Comparison of ENCODE assay signal across 2 cellular contexts in the genomic region with DNA sequence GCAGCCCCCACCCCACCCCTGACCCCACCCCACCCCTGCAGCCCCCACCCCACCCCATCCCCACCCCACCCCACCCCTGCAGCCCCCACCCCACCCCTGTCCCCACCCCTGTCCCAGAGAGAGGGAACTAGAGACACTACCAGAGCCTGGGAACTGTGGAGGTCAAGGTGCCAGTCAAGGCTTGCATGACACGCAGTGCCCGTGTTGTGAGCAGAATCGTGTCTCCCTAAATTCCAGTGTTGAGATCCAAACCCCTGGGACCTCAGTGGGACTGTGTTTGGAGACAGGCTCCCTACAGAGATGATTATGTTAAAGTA.
TF ChIP-seq lines count a peak whose summit lies in the region.

No MANE protein-coding gene starts in this region.

TF ChIP-seq in HEK293T, 16 proteins besides CTCF, POLR2A, EP300 and RAD21:
- no peak for TF ChIP-seq CTBP1 (IDR thresholded peaks at IDR 0.05; ENCODE audit: borderline replicate concordance)
- TF ChIP-seq, protein P1, sequence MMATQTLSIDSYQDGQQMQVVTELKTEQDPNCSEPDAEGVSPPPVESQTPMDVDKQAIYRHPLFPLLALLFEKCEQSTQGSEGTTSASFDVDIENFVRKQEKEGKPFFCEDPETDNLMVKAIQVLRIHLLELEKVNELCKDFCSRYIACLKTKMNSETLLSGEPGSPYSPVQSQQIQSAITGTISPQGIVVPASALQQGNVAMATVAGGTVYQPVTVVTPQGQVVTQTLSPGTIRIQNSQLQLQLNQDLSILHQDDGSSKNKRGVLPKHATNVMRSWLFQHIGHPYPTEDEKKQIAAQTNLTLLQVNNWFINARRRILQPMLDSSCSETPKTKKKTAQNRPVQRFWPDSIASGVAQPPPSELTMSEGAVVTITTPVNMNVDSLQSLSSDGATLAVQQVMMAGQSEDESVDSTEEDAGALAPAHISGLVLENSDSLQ (IDR thresholded peaks at IDR 0.05): 0 out of 2 replicates have a peak, but pooled peaks have one; percentile 2
- TF ChIP-seq SUZ12 (IDR thresholded peaks at IDR 0.05): no peak
- no peak for TF ChIP-seq ELF4 (IDR thresholded peaks at IDR 0.05)
- TF ChIP-seq BHLHE40 (IDR thresholded peaks at IDR 0.05; ENCODE audit: borderline replicate concordance): no peak
- TF ChIP-seq ARNT (IDR thresholded peaks at IDR 0.05): no peak
- no peak for TF ChIP-seq ZNF384 (IDR thresholded peaks at IDR 0.05)

TF ChIP-seq in K562, 482 proteins besides CTCF, POLR2A, EP300 and RAD21:
- TF ChIP-seq HLTF (IDR thresholded peaks at IDR 0.05) (no peak), SMAD1 (IDR thresholded peaks at IDR 0.05; ENCODE audit: low read depth, low read length, partially characterized antibody) (no peak), TAL1 (IDR thresholded peaks at IDR 0.05) (no peak), ILF3 (IDR thresholded peaks at IDR 0.05; ENCODE audit: borderline replicate concordance) (no peak), NCOA4 (IDR thresholded peaks at IDR 0.05; ENCODE audit: partially characterized antibody) (no peak)
- TF ChIP-seq, protein P2, sequence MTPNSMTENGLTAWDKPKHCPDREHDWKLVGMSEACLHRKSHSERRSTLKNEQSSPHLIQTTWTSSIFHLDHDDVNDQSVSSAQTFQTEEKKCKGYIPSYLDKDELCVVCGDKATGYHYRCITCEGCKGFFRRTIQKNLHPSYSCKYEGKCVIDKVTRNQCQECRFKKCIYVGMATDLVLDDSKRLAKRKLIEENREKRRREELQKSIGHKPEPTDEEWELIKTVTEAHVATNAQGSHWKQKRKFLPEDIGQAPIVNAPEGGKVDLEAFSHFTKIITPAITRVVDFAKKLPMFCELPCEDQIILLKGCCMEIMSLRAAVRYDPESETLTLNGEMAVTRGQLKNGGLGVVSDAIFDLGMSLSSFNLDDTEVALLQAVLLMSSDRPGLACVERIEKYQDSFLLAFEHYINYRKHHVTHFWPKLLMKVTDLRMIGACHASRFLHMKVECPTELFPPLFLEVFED (CRISPR knock-in tag; conservative IDR thresholded peaks at IDR 0.05): 0 out of 2 replicates have a peak, but pooled peaks have one; percentile 32
- TF ChIP-seq, protein P3, sequence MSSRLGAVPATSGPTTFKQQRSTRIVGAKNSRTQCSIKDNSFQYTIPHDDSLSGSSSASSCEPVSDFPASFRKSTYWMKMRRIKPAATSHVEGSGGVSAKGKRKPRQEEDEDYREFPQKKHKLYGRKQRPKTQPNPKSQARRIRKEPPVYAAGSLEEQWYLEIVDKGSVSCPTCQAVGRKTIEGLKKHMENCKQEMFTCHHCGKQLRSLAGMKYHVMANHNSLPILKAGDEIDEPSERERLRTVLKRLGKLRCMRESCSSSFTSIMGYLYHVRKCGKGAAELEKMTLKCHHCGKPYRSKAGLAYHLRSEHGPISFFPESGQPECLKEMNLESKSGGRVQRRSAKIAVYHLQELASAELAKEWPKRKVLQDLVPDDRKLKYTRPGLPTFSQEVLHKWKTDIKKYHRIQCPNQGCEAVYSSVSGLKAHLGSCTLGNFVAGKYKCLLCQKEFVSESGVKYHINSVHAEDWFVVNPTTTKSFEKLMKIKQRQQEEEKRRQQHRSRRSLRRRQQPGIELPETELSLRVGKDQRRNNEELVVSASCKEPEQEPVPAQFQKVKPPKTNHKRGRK (tag; IDR thresholded peaks at IDR 0.05): no peak
- TF ChIP-seq, protein P4, sequence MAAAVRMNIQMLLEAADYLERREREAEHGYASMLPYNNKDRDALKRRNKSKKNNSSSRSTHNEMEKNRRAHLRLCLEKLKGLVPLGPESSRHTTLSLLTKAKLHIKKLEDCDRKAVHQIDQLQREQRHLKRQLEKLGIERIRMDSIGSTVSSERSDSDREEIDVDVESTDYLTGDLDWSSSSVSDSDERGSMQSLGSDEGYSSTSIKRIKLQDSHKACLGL (CRISPR knock-in tag; IDR thresholded peaks at IDR 0.05; ENCODE audit: borderline replicate concordance, poor library complexity, severe bottlenecking): no peak
TF ChIP-seq in K562: peak in this region for 1.
